ENCODE assay signal across 40 cellular contexts in the genomic region with DNA sequence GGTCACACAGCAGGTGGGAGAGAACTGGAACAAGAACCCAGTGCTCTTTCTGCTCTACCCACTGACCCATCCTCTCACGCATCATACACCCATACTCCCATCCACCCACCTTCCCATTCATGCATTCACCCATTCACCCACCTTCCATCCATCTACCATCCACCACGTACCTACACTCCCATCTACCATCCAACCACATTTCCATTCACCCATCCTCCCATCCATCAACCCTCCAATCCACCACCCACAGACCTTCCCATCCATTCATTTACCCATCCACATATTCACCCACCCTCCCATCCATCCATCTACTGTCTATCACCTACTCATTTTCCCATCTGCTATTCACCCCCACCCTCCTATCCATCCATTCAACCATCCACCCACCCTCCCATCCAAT. TPM values are rescaled to one million over a fixed set of nuclear protein-coding genes. Genes with fewer than 3 reads are reported as not detected.
A peak's percentile ranks its signal among the peaks of the same experiment; 100 is the strongest.
DNase-seq lines count a peak whose midpoint lies in the region; ATAC-seq, FAIRE-seq and TF ChIP-seq lines count a peak whose summit lies in the region.
"Had no signal": no experiment of that assay in that cellular context is flagged by ENCODE, and none has a peak within 500 bp of the region (broad histone marks: within the 10 kb centered on the region; RNA-seq: fewer than 3 reads in every experiment).

No MANE protein-coding gene starts in this region.

- 0% methylated on average over 2 of the region's 2 CpGs for WGBS in HepG2 (ENCODE audit: low lambda C conversion rate)
- 56% methylated on average over 2 of the region's 2 CpGs for WGBS in right lobe of liver (ENCODE audit: insufficient coverage, low coverage, low lambda C conversion rate, missing lambda C conversion rate)

- H3K79me2 ChIP-seq in HepG2 (ENCODE audit: insufficient read depth, low read length) = no peaks in the 10 kb centered on the region

- H3K27me3 ChIP-seq in HepG2 (ENCODE audit: control insufficient read depth in 1 of 2, insufficient read depth in 2 of 2, low read length in 2 of 2) = no peaks in the 10 kb centered on the region
- H3K27me3 ChIP-seq in right lobe of liver = no peaks in the 10 kb centered on the region
- H3K27me3 ChIP-seq: BE2C; BLaER1; BLaER1 treated with 17β-estradiol and CSF1 and Interleukin-3, amounts not matched to agents 10 nM and 100 nM had no signal

- ATAC-seq in HepG2 = no peak
- ATAC-seq in right lobe of liver = no peak
- no peak for ATAC-seq in HG03571 (IDR thresholded peaks at IDR 0.05; ENCODE audit: unreplicated experiment)
- ATAC-seq: A549; CD8-positive, alpha-beta T cell had no signal

- no peaks in the 10 kb centered on the region for H3K4me1 ChIP-seq in HepG2 (ENCODE audit: insufficient read depth, low read length)
- H3K4me1 ChIP-seq in right lobe of liver = no peaks in the 10 kb centered on the region
- no peaks in the 10 kb centered on the region for H3K4me1 ChIP-seq in HEK293 (ENCODE audit: control insufficient read depth, insufficient read depth, low read length)
- H3K4me1 ChIP-seq: A549, BE2C, Caco-2 had no signal

- no peaks in the 10 kb centered on the region for H4K20me1 ChIP-seq in HepG2 (ENCODE audit: insufficient read depth, low read length)
- H4K20me1 ChIP-seq: BLaER1; BLaER1 treated with 17β-estradiol and CSF1 and Interleukin-3, amounts not matched to agents 10 nM and 100 nM had no signal

- no peak overlapping the region for H3K27ac ChIP-seq in HepG2 (ENCODE audit: extremely low read length, insufficient read depth, low read length)
- H3K27ac ChIP-seq in right lobe of liver = no peak overlapping the region
- H3K27ac ChIP-seq in HEK293 (ENCODE audit: extremely low read depth, low read depth, low read length) = no peak overlapping the region
- H3K27ac ChIP-seq: 22Rv1; A549; BLaER1; BLaER1 treated with 17β-estradiol and CSF1 and Interleukin-3, amounts not matched to agents 10 nM and 100 nM; C4-2B had no signal

- TF ChIP-seq RAD21 in HepG2 (CRISPR knock-in tag; IDR thresholded peaks at IDR 0.05) = no peak

- no peak for TF ChIP-seq POLR2A in HepG2 (IDR thresholded peaks at IDR 0.05; ENCODE audit: insufficient read depth in 1 of 2, low read depth in 2 of 2, low read length in 2 of 2)
- TF ChIP-seq POLR2A in right lobe of liver (IDR thresholded peaks at IDR 0.05) = no peak

- no peaks in the 10 kb centered on the region for H3K9me3 ChIP-seq in HepG2 (ENCODE audit: low read length)
- no peaks in the 10 kb centered on the region for H3K9me3 ChIP-seq in right lobe of liver
- H3K9me3 ChIP-seq in HEK293 (ENCODE audit: control insufficient read depth, insufficient read depth, low read depth, low read length) = no peaks in the 10 kb centered on the region
- H3K9me3 ChIP-seq: A549; BE2C; BLaER1; BLaER1 treated with 17β-estradiol and CSF1 and Interleukin-3, amounts not matched to agents 10 nM and 100 nM; Caco-2 had no signal

- DNase-seq in activated CD8-positive, alpha-beta memory T cell treated with anti-CD3 and anti-CD28 coated beads for 24 hours = peak; percentile 9
- no peak for DNase-seq in activated CD8-positive, alpha-beta memory T cell treated with anti-CD3 and anti-CD28 coated beads, Interleukin-2, amount 50 U/mL, for 4 hours
- DNase-seq in HepG2 (ENCODE audit: low spot score) (no peak), right lobe of liver (no peak), islet precursor cell (peak; percentile 19), NCI-H2081 treated with DMSO at 0.1 percent for 48 hours (lab: John Stamatoyannopoulos, UW) (no peak)
- DNase-seq: 8988T; ACHN; AML-193; BE2C; C1 segment of cervical spinal cord; Caco-2; Calu3; CD4-positive, alpha-beta memory T cell; CD4-positive, alpha-beta T cell; CD4-positive, CD25-positive, alpha-beta regulatory T cell; CD8-positive, alpha-beta memory T cell; CD8-positive, alpha-beta T cell; COR-L47; DMS 273 treated with DMSO at 0.1 percent for 48 hours; DMS153; DMS53; DMS79; DMS79 treated with DMSO at 0.1 percent for 48 hours; DND-41; EL had no signal

- TF ChIP-seq EP300 in HepG2 (IDR thresholded peaks at IDR 0.05; ENCODE audit: low read depth in 2 of 2, low read length in 2 of 2) (no peak), HepG2 (CRISPR knock-in tag; IDR thresholded peaks at IDR 0.05; ENCODE audit: borderline replicate concordance) (no peak)

- H3K36me3 ChIP-seq in HepG2 (replicated peaks in 1 of 2; ENCODE audit: control insufficient read depth in 1 of 2, insufficient read depth in 2 of 2, low read length in 2 of 2) (no peaks in the 10 kb centered on the region), right lobe of liver (no peaks in the 10 kb centered on the region), HEK293 (ENCODE audit: control insufficient read depth in 2 of 2, insufficient read depth in 1 of 2, low read length in 2 of 2) (no peaks in the 10 kb centered on the region)
- H3K36me3 ChIP-seq: BE2C; BLaER1; BLaER1 treated with 17β-estradiol and CSF1 and Interleukin-3, amounts not matched to agents 10 nM and 100 nM had no signal

- FAIRE-seq in HepG2 (lab: Jason Lieb, UNC) = no peak
- FAIRE-seq: A204.1, A549, D721Med had no signal

- H3K4me3 ChIP-seq in HepG2 (replicated peaks in 1 of 3; ENCODE audit: insufficient read depth in 1 of 3, low read depth in 2 of 3, low read length in 3 of 3) (no peak overlapping the region), right lobe of liver (no peak overlapping the region), HEK293 (ENCODE audit: low read depth, low read length) (no peak overlapping the region)
- H3K4me3 ChIP-seq: A549; BLaER1; BLaER1 treated with 17β-estradiol and CSF1 and Interleukin-3, amounts not matched to agents 10 nM and 100 nM had no signal

- no TSS peak for BruUV-seq in HepG2 (replicated peaks; lab: Mats Ljungman, UMichigan)

- CTCF ChIA-PET in HepG2 (lab: Yijun Ruan, JAX; ENCODE audit: low intra/inter-chr PET ratio, low total read pairs) (no interaction called here), HEK293 (lab: Yijun Ruan, JAX) (no interaction called here)

- H3K4me2 ChIP-seq in HepG2 (ENCODE audit: low read depth, low read length) = no peak overlapping the region
- H3K4me2 ChIP-seq: A549; BLaER1; BLaER1 treated with 17β-estradiol and CSF1 and Interleukin-3, amounts not matched to agents 10 nM and 100 nM had no signal

- POLR2A ChIA-PET in HepG2 (lab: Yijun Ruan, JAX) = no interaction called here
- POLR2A ChIA-PET in HEK293 (lab: Yijun Ruan, JAX) = no interaction called here

- in situ Hi-C loops in HepG2 (cut with HindIII; ENCODE audit: extremely low pct_ligation_motif_present, low pct_unique_long_range_greater_than_20kb) = no loop called here

- intact Hi-C loops in HepG2 (cut with micrococcal nuclease; ENCODE audit: unreplicated experiment) (no loop called here), right lobe of liver (cut with DNase I) (no loop called here)

- no peak overlapping the region for H2AFZ ChIP-seq in HepG2 (ENCODE audit: low read length)

- no peak overlapping the region for H3K9ac ChIP-seq in HepG2 (ENCODE audit: insufficient read depth, low read depth, low read length)
- H3K9ac ChIP-seq: BLaER1; BLaER1 treated with 17β-estradiol and CSF1 and Interleukin-3, amounts not matched to agents 10 nM and 100 nM had no signal

- TF ChIP-seq CTCF in HepG2 (CRISPR knock-in tag; IDR thresholded peaks at IDR 0.05) = no peak
- TF ChIP-seq CTCF in right lobe of liver (IDR thresholded peaks at IDR 0.05) = no peak
- TF ChIP-seq CTCF in HEK293 (tag by site-specific recombination; IDR thresholded peaks at IDR 0.05) = no peak

TF ChIP-seq in HepG2, 621 proteins besides CTCF, POLR2A, EP300 and RAD21 (continues in another document):
- peak; percentile 61 for TF ChIP-seq HNRNPK (IDR thresholded peaks at IDR 0.05; ENCODE audit: low read depth, low read length, poor library complexity, severe bottlenecking)
- TF ChIP-seq RAD51 (IDR thresholded peaks at IDR 0.05; ENCODE audit: borderline replicate concordance) = 0 out of 2 replicates have a peak, but pooled peaks have one; percentile 31
- 0 out of 2 replicates have a peak, but pooled peaks have one; percentile 20 for TF ChIP-seq NONO (IDR thresholded peaks at IDR 0.05)
- no peak for TF ChIP-seq NONO (CRISPR knock-in tag; conservative IDR thresholded peaks at IDR 0.05)
- 0 out of 2 replicates have a peak, but pooled peaks have one; percentile 21 for TF ChIP-seq FOXA1 (IDR thresholded peaks at IDR 0.05)
- TF ChIP-seq FOXA1 (CRISPR knock-in tag; IDR thresholded peaks at IDR 0.05) = no peak

TF ChIP-seq in HEK293, 187 proteins besides CTCF, POLR2A, EP300 and RAD21:
- TF ChIP-seq ZNF571 (tag by site-specific recombination; IDR thresholded peaks at IDR 0.05) (0 out of 2 replicates have a peak, but pooled peaks have one; percentile 32), EGR2 (tag by site-specific recombination; IDR thresholded peaks at IDR 0.05; ENCODE audit: low read depth) (peak; percentile 100), ZFHX2 (tag by site-specific recombination; conservative IDR thresholded peaks at IDR 0.05) (peak; percentile 90), ZNF561 (tag by site-specific recombination; IDR thresholded peaks at IDR 0.05; ENCODE audit: borderline replicate concordance) (no peak)

RNA-seq across cellular contexts. Expression of gene RSPO4, which starts 17.2 kb away (rescaled TPM):
- not detected in 2 replicates for total RNA-seq in HepG2 (2016; rRNA removed; fragmentation: Illumina TruSeq; extraction: Trizol)
- total RNA-seq in HepG2 (2016; cell fraction: cytosol; rRNA removed; fragmentation: Illumina TruSeq; extraction: Trizol; ENCODE audit: low read depth) = not detected in 2 replicates
- not detected in 2 replicates for total RNA-seq in HepG2 (2016; cell fraction: insoluble cytoplasmic fraction; rRNA removed; fragmentation: Illumina TruSeq; extraction: Trizol)
- not detected in 2 replicates for total RNA-seq in HepG2 (2016; cell fraction: membrane; rRNA removed; fragmentation: Illumina TruSeq; extraction: Trizol)
- total RNA-seq in HepG2 (2016; cell fraction: nucleus; rRNA removed; fragmentation: Illumina TruSeq; extraction: Trizol) = not detected in 2 replicates
- polyA plus RNA-seq in HepG2 (2011; rRNA removed) = not detected in 2 replicates
- not detected in 2 replicates for polyA plus RNA-seq in HepG2 (2011; cell fraction: cytosol; rRNA removed)
- polyA plus RNA-seq in HepG2 (2011; cell fraction: nucleus; rRNA removed) = 0.03 TPM in 1 of 2 replicates, not detected in the other
- polyA plus RNA-seq in HepG2 (2012) = not detected in 2 replicates
- polyA plus RNA-seq in HepG2 (2016; cell fraction: cytosol; fragmentation: Illumina TruSeq; extraction: Trizol; ENCODE audit: low read depth) = not detected in 2 replicates
- polyA plus RNA-seq in HepG2 (2016; cell fraction: insoluble cytoplasmic fraction; fragmentation: Illumina TruSeq; extraction: Trizol; ENCODE audit: low read depth) = not detected in 2 replicates
- polyA plus RNA-seq in HepG2 (2016; cell fraction: membrane; fragmentation: Illumina TruSeq; extraction: Trizol; ENCODE audit: low read depth) = not detected in 2 replicates
- polyA plus RNA-seq in HepG2 (2016; cell fraction: nucleus; fragmentation: Illumina TruSeq; extraction: Trizol; ENCODE audit: insufficient read depth, low read depth) = not detected in 2 replicates
- not detected in 2 replicates for polyA minus RNA-seq in HepG2 (2011; rRNA and poly(A)+ RNA removed; ENCODE audit: low replicate concordance)
- polyA minus RNA-seq in HepG2 (2011; cell fraction: cytosol; rRNA and poly(A)+ RNA removed) = not detected in 2 replicates
- not detected in 2 replicates for polyA minus RNA-seq in HepG2 (2011; cell fraction: nucleus; rRNA and poly(A)+ RNA removed)
- under 1 TPM in 2 of 6 experiments, not detected in 4; 0.07 to 0.51 TPM for total RNA-seq in right lobe of liver
- total RNA-seq: A172; A673; Calu3; CD8-positive, alpha-beta memory T cell; Daoy had no signal
- polyA plus RNA-seq: A549; AG04450; CD14-positive monocyte; CD4-positive, alpha-beta memory T cell; CD4-positive, CD25-positive, alpha-beta regulatory T cell; CD8-positive, alpha-beta memory T cell had no signal

Comparison
In these comparisons a context has a peak if more than half of its experiments do, and no peak if none do; other contexts are left out.
1. DNase-seq: peak in activated CD8-positive, alpha-beta memory T cell treated with anti-CD3 and anti-CD28 coated beads for 24 hours (single experiment) and islet precursor cell (single experiment); none in activated CD8-positive, alpha-beta memory T cell treated with anti-CD3 and anti-CD28 coated beads, Interleukin-2, amount 50 U/mL, for 4 hours (single experiment), HepG2 (single experiment), right lobe of liver (0 of 3) and NCI-H2081 treated with DMSO at 0.1 percent for 48 hours (single experiment).